Comparison of ENCODE assay signal across 1 cellular context in genomic region chr2:182715896-182716664, GRCh38.
TF ChIP-seq lines count a peak whose summit lies in the region.

Gene DNAJC10 (plus strand): TSS chr2:182716257. CDS start chr2:182718087, 1,830 bp downstream.

TF ChIP-seq in WTC11, 78 proteins besides CTCF, POLR2A, EP300 and RAD21 (continued from another document):
- TF ChIP-seq ZBTB43 (CRISPR knock-in tag; IDR thresholded peaks at IDR 0.05) (no peak), ZNF138 (CRISPR knock-in tag; conservative IDR thresholded peaks at IDR 0.05) (no peak), MAX (CRISPR knock-in tag; IDR thresholded peaks at IDR 0.05) (peak; percentile 92), STAT6 (CRISPR knock-in tag; conservative IDR thresholded peaks at IDR 0.05; ENCODE audit: low read depth) (no peak), ZNF512 (CRISPR knock-in tag; IDR thresholded peaks at IDR 0.05; ENCODE audit: borderline replicate concordance) (no peak), ESRRA (CRISPR knock-in tag; IDR thresholded peaks at IDR 0.05; ENCODE audit: borderline replicate concordance) (0 out of 2 replicates have a peak, but pooled peaks have one; percentile 60), MYBL2 (CRISPR knock-in tag; IDR thresholded peaks at IDR 0.05) (peak; percentile 90), E2F4 (CRISPR knock-in tag; IDR thresholded peaks at IDR 0.05; ENCODE audit: borderline replicate concordance, low read depth) (no peak), NFYB (CRISPR knock-in tag; conservative IDR thresholded peaks at IDR 0.05; ENCODE audit: low read depth) (peak; percentile 21; the same call in 1 of the 2 replicates), ZNF671 (CRISPR knock-in tag; IDR thresholded peaks at IDR 0.05) (no peak), RELA (CRISPR knock-in tag; IDR thresholded peaks at IDR 0.05; ENCODE audit: borderline replicate concordance) (peak; percentile 92; the same call in 1 of the 2 replicates), JUN (CRISPR knock-in tag; IDR thresholded peaks at IDR 0.05) (peak; percentile 71; the same call in 1 of the 2 replicates), CDX4 (CRISPR knock-in tag; IDR thresholded peaks at IDR 0.05; ENCODE audit: borderline replicate concordance) (no peak), ZSCAN18 (CRISPR knock-in tag; IDR thresholded peaks at IDR 0.05) (no peak), IRF2 (CRISPR knock-in tag; IDR thresholded peaks at IDR 0.05; ENCODE audit: borderline replicate concordance, low read depth) (no peak), ZNF425 (CRISPR knock-in tag; conservative IDR thresholded peaks at IDR 0.05) (no peak), MLX (CRISPR knock-in tag; IDR thresholded peaks at IDR 0.05) (0 out of 2 replicates have a peak, but pooled peaks have one; percentile 42), TEAD1 (CRISPR knock-in tag; IDR thresholded peaks at IDR 0.05) (peak; percentile 86), ATF3 (CRISPR knock-in tag; conservative IDR thresholded peaks at IDR 0.05) (no peak), NR3C1 (CRISPR knock-in tag; conservative IDR thresholded peaks at IDR 0.05; ENCODE audit: low read depth) (no peak), ZNF423 (CRISPR knock-in tag; IDR thresholded peaks at IDR 0.05) (peak; percentile 92), CREB1 (CRISPR knock-in tag; IDR thresholded peaks at IDR 0.05) (no peak), FOXK1 (CRISPR knock-in tag; IDR thresholded peaks at IDR 0.05) (peak; percentile 90), ERG (CRISPR knock-in tag; IDR thresholded peaks at IDR 0.05) (no peak), ZNF263 (CRISPR knock-in tag; IDR thresholded peaks at IDR 0.05; ENCODE audit: low read depth) (no peak; the same call in 1 of the 2 replicates), ZNF396 (CRISPR knock-in tag; IDR thresholded peaks at IDR 0.05; ENCODE audit: borderline replicate concordance) (no peak), ATF6 (CRISPR knock-in tag; IDR thresholded peaks at IDR 0.05) (no peak), EMX1 (CRISPR knock-in tag; IDR thresholded peaks at IDR 0.05) (no peak), NFE2L1 (CRISPR knock-in tag; IDR thresholded peaks at IDR 0.05) (no peak)
